In genomic region chr20:38748863-38749153, GRCh38 we compare ENCODE assay signal across 9 cellular contexts. TPM values are rescaled to one million over a fixed set of nuclear protein-coding genes. Genes with fewer than 3 reads are reported as not detected.
DNase-seq lines count a peak whose midpoint lies in the region; ATAC-seq and TF ChIP-seq lines count a peak whose summit lies in the region.
"Had no signal": no experiment of that assay in that cellular context is flagged by ENCODE, and none has a peak within 500 bp of the region (broad histone marks: within the 10 kb centered on the region; RNA-seq: fewer than 3 reads in every experiment).

No MANE protein-coding gene starts in this region.

- no peak overlapping the region for H3K27ac ChIP-seq in endodermal cell (ENCODE audit: low read depth, low read length)
- H3K27ac ChIP-seq in urinary bladder (ENCODE audit: low read depth): peak overlapping the region; percentile 77

- H3K4me1 ChIP-seq in endodermal cell (ENCODE audit: control insufficient read depth, insufficient read depth, low read length) (peaks cover 3% of the 10 kb centered on the region), urinary bladder (ENCODE audit: insufficient read depth) (no peaks in the 10 kb centered on the region)

- H3K4me1 Mint-ChIP-seq in WTC11 (peaks cover 20% of the 10 kb centered on the region), endodermal cell (peaks cover 8% of the 10 kb centered on the region), neural crest cell (peaks cover 17% of the 10 kb centered on the region)

- CTCF ChIA-PET in WTC11 (lab: Charles Lee): interaction anchor here (0.7 to 7.4 kb wide), 10 partner anchors 18 to 412 kb away, joined by 3 to 127 read pairs (median 9); partner anchors contain the start of gene SLC32A1

- POLR2A ChIA-PET in WTC11 (lab: Charles Lee): interaction anchor here (0.8 to 1.8 kb wide), 4 partner anchors 19 to 48 kb away, joined by 3 to 6 read pairs (median 6); partner anchors contain the start of gene SLC32A1

- no peak for TF ChIP-seq CTCF in WTC11 (IDR thresholded peaks at IDR 0.05)
- no peak for TF ChIP-seq CTCF in endodermal cell (conservative IDR thresholded peaks at IDR 0.05)
- TF ChIP-seq CTCF in neural crest cell (conservative IDR thresholded peaks at IDR 0.05): no peak

- no peaks in the 10 kb centered on the region for H3K27me3 ChIP-seq in endodermal cell (ENCODE audit: control insufficient read depth, insufficient read depth, low read length, poor library complexity, severe bottlenecking)

- no peaks in the 10 kb centered on the region for H3K9me3 Mint-ChIP-seq in WTC11
- H3K9me3 Mint-ChIP-seq in endodermal cell: no peaks in the 10 kb centered on the region
- no peaks in the 10 kb centered on the region for H3K9me3 Mint-ChIP-seq in neural crest cell

- peak overlapping the region; percentile 91 for H3K4me3 ChIP-seq in endodermal cell (ENCODE audit: low read length)
- H3K4me3 ChIP-seq in urinary bladder (ENCODE audit: low read depth, low read length): peak overlapping the region; percentile 77

- H3K27ac Mint-ChIP-seq in WTC11 (peak overlapping the region; percentile 64; the same call in 1 of the 2 replicates), endodermal cell (no peak overlapping the region), neural crest cell (ENCODE audit: unreplicated experiment) (peak overlapping the region; percentile 82)

- ATAC-seq in HG03457 (IDR thresholded peaks at IDR 0.05; ENCODE audit: unreplicated experiment) (peak; percentile 28), WTC11 (peak; percentile 70)

- H3K36me3 Mint-ChIP-seq in WTC11 (peaks cover 7% of the 10 kb centered on the region), endodermal cell (ENCODE audit: low read depth) (peaks cover 14% of the 10 kb centered on the region), neural crest cell (ENCODE audit: low read depth) (no peaks in the 10 kb centered on the region)

- H3K4me3 Mint-ChIP-seq in WTC11 (peak overlapping the region; percentile 71), endodermal cell (peak overlapping the region; percentile 88), neural crest cell (peak overlapping the region; percentile 94)

- H3K36me3 ChIP-seq in endodermal cell (ENCODE audit: control insufficient read depth, insufficient read depth, low read length): peaks cover 29% of the 10 kb centered on the region
- H3K36me3 ChIP-seq in urinary bladder (ENCODE audit: insufficient read depth): no peaks in the 10 kb centered on the region

- DNase-seq in NCI-H748 treated with DMSO at 0.1 percent for 48 hours (lab: John Stamatoyannopoulos, UW) (peak; percentile 32), NCI-H748 (lab: John Stamatoyannopoulos, UW; ENCODE audit: unreplicated experiment) (no peak), WTC11 (ENCODE audit: low spot score) (no peak), endodermal cell (no peak), neural crest cell (ENCODE audit: low read depth, low spot score) (no peak), SW 1271 (lab: John Stamatoyannopoulos, UW) (no peak)

- H3K27me3 Mint-ChIP-seq in WTC11 (ENCODE audit: low read depth) (peaks cover 27% of the 10 kb centered on the region), endodermal cell (ENCODE audit: insufficient read depth) (peaks cover 32% of the 10 kb centered on the region), neural crest cell (ENCODE audit: low read depth) (peaks cover 8% of the 10 kb centered on the region)

- H3K9ac ChIP-seq in endodermal cell (ENCODE audit: extremely low read depth, low read length, poor library complexity, severe bottlenecking): peak overlapping the region; percentile 59

- WGBS in endodermal cell (ENCODE audit: insufficient coverage in 1 of 2, insufficient read length in 1 of 2), 2 experiments: 0 to 1% methylated on average over 9 of the region's 9 CpGs
- WGBS in urinary bladder: 2% methylated on average over 9 of the region's 9 CpGs

- H3K9me3 ChIP-seq in endodermal cell (ENCODE audit: control insufficient read depth, low read length): no peaks in the 10 kb centered on the region

TF ChIP-seq in WTC11, 78 proteins besides CTCF, POLR2A, EP300 and RAD21 (continues in another document):
- no peak for TF ChIP-seq STAT6 (CRISPR knock-in tag; conservative IDR thresholded peaks at IDR 0.05; ENCODE audit: low read depth)
- TF ChIP-seq PRDM15 (CRISPR knock-in tag; IDR thresholded peaks at IDR 0.05): no peak
- TF ChIP-seq NFE2L1 (CRISPR knock-in tag; IDR thresholded peaks at IDR 0.05): no peak
- TF ChIP-seq TP53 (CRISPR knock-in tag; IDR thresholded peaks at IDR 0.05): no peak
- no peak for TF ChIP-seq EMX1 (CRISPR knock-in tag; IDR thresholded peaks at IDR 0.05)
- TF ChIP-seq MYBL2 (CRISPR knock-in tag; IDR thresholded peaks at IDR 0.05): no peak
- no peak for TF ChIP-seq ZNF263 (CRISPR knock-in tag; IDR thresholded peaks at IDR 0.05; ENCODE audit: low read depth)
- TF ChIP-seq FOXJ3 (CRISPR knock-in tag; IDR thresholded peaks at IDR 0.05; ENCODE audit: borderline replicate concordance): no peak
- no peak for TF ChIP-seq ATF2 (CRISPR knock-in tag; IDR thresholded peaks at IDR 0.05; ENCODE audit: borderline replicate concordance, low read depth)

RNA-seq across cellular contexts. Expression of gene ACTR5, which starts 0.5 kb away (rescaled TPM):
- 9.8 to 12.0 TPM (median 11.5 TPM) in 3 replicates for total RNA-seq in WTC11 (2021)
- 10 to 100 TPM in 1 of 2 donors, 1 to 10 TPM in 1; 7.9 to 11.2 TPM for total RNA-seq in endodermal cell
- 11.4 TPM for polyA plus RNA-seq in endodermal cell (2013, experiment 1 of 2)
- polyA plus RNA-seq in endodermal cell (2013, experiment 2 of 2): 10.0 TPM
- 14.3 and 14.9 TPM in 2 replicates for total RNA-seq in neural crest cell
- 6.2 TPM for total RNA-seq in urinary bladder
- polyA plus RNA-seq in urinary bladder: 7.0 TPM

RNA-seq across cellular contexts. Expression of gene SLC32A1, which starts 24.5 kb away (rescaled TPM):
- total RNA-seq in WTC11 (2021): 0.09 to 0.37 TPM (median 0.25 TPM) in 3 replicates
- total RNA-seq in endodermal cell: not detected
- 0.64 TPM for polyA plus RNA-seq in endodermal cell (2013, experiment 1 of 2)
- 0.37 TPM for polyA plus RNA-seq in endodermal cell (2013, experiment 2 of 2)
- 0.09 and 0.16 TPM in 2 replicates for total RNA-seq in neural crest cell
- total RNA-seq in urinary bladder: not detected
- not detected for polyA plus RNA-seq in urinary bladder
- total RNA-seq: Daoy had no signal

RNA-seq across cellular contexts. Expression of gene PPP1R16B, which starts 56.7 kb away (rescaled TPM):
- total RNA-seq in WTC11 (2021) (8.1 to 12.0 TPM (median 8.2 TPM) in 3 replicates), endodermal cell (10 to 100 TPM in 1 of 2 donors, 1 to 10 TPM in 1; 6.7 to 15.3 TPM), neural crest cell (0.30 and 0.57 TPM in 2 replicates), urinary bladder (5.6 TPM)
- polyA plus RNA-seq in endodermal cell (2013, experiment 1 of 2): 2.5 TPM
- 2.3 TPM for polyA plus RNA-seq in endodermal cell (2013, experiment 2 of 2)
- polyA plus RNA-seq in urinary bladder: 8.0 TPM
